In genomic region chr1:8194481-8195227, GRCh38 we compare ENCODE assay signal across 12 cellular contexts.
DNase-seq lines count a peak whose midpoint lies in the region; TF ChIP-seq lines count a peak whose summit lies in the region.
"Had no signal": no experiment of that assay in that cellular context is flagged by ENCODE, and none has a peak within 500 bp of the region (broad histone marks: within the 10 kb centered on the region; RNA-seq: fewer than 3 reads in every experiment).

No MANE protein-coding gene starts in this region.

- no peaks in the 10 kb centered on the region for H3K36me3 ChIP-seq in testis (ENCODE audit: low read depth, missing control alignments)

- H3K27ac Mint-ChIP-seq in progenitor cell of endocrine pancreas: peak overlapping the region; percentile 17
- H3K27ac Mint-ChIP-seq: stimulated activated naive B cell treated with anti-CD40 and anti-IgM and Interleukin-4, amounts not matched to agents 10 μg/mL and 1 μg/mL and 100 μg/mL, for 72 hours had no signal

- no peaks in the 10 kb centered on the region for H3K27me3 Mint-ChIP-seq in progenitor cell of endocrine pancreas

- peak; percentile 74 for DNase-seq in DMS53 treated with DMSO at 0.1 percent for 48 hours (lab: John Stamatoyannopoulos, UW; ENCODE audit: unreplicated experiment)
- peak; percentile 8 for DNase-seq in OCI-M1 (lab: John Stamatoyannopoulos, UW)
- peak; percentile 79 for DNase-seq in epithelial cell of prostate (ENCODE audit: low read depth, low spot score)
- DNase-seq in progenitor cell of endocrine pancreas (ENCODE audit: low spot score, unreplicated experiment): no peak
- DNase-seq in C1 segment of cervical spinal cord (lab: John Stamatoyannopoulos, UW): no peak
- DNase-seq in NCI-H2107 (lab: John Stamatoyannopoulos, UW): no peak
- DNase-seq in testis: no peak
- DNase-seq: activated CD4-positive, CD25-positive, alpha-beta regulatory T cell treated with anti-CD3 and anti-CD28 coated beads, Interleukin-2, amount 50 U/mL, for 72 hours; caudate nucleus; DND-41; NCI-H446; stimulated activated naive B cell treated with anti-CD40 and anti-IgM and Interleukin-4, amounts not matched to agents 10 μg/mL and 1 μg/mL and 100 μg/mL, for 72 hours had no signal

- no peaks in the 10 kb centered on the region for H3K4me1 ChIP-seq in testis

- H3K36me3 Mint-ChIP-seq in progenitor cell of endocrine pancreas (ENCODE audit: insufficient read depth): no peaks in the 10 kb centered on the region
- H3K36me3 Mint-ChIP-seq: stimulated activated naive B cell treated with anti-CD40 and anti-IgM and Interleukin-4, amounts not matched to agents 10 μg/mL and 1 μg/mL and 100 μg/mL, for 72 hours had no signal

- no peak for TF ChIP-seq POLR2A in testis (IDR thresholded peaks at IDR 0.05)

- peaks cover 3% of the 10 kb centered on the region for H3K9me3 Mint-ChIP-seq in progenitor cell of endocrine pancreas (ENCODE audit: low read depth)
- H3K9me3 Mint-ChIP-seq: stimulated activated naive B cell treated with anti-CD40 and anti-IgM and Interleukin-4, amounts not matched to agents 10 μg/mL and 1 μg/mL and 100 μg/mL, for 72 hours had no signal

- intact Hi-C loops in testis (cut with DNase I; ENCODE audit: low total_unique reads): no loop called here

- no peak for TF ChIP-seq CTCF in progenitor cell of endocrine pancreas (IDR thresholded peaks at IDR 0.05; ENCODE audit: unreplicated experiment)
- no peak for TF ChIP-seq CTCF in testis (IDR thresholded peaks at IDR 0.05)

- peaks cover 13% of the 10 kb centered on the region for H3K4me1 Mint-ChIP-seq in progenitor cell of endocrine pancreas (ENCODE audit: low read depth)
- H3K4me1 Mint-ChIP-seq: stimulated activated naive B cell treated with anti-CD40 and anti-IgM and Interleukin-4, amounts not matched to agents 10 μg/mL and 1 μg/mL and 100 μg/mL, for 72 hours had no signal

- H3K27ac ChIP-seq in epithelial cell of prostate (peak overlapping the region; percentile 97), testis (no peak overlapping the region)

- no peak overlapping the region for H3K4me3 ChIP-seq in testis

- no peaks in the 10 kb centered on the region for H3K9me3 ChIP-seq in testis

- H3K4me3 Mint-ChIP-seq in progenitor cell of endocrine pancreas (ENCODE audit: low read depth): no peak overlapping the region
- H3K4me3 Mint-ChIP-seq: stimulated activated naive B cell treated with anti-CD40 and anti-IgM and Interleukin-4, amounts not matched to agents 10 μg/mL and 1 μg/mL and 100 μg/mL, for 72 hours had no signal

- no peaks in the 10 kb centered on the region for H3K27me3 ChIP-seq in testis

- WGBS in testis, 2 donors: 85 to 87% methylated on average over 14 of the region's 14 CpGs

Comparison
In these comparisons a context has a peak if more than half of its experiments do, and no peak if none do; other contexts are left out.
1. DNase-seq: peak in DMS53 treated with DMSO at 0.1 percent for 48 hours (single experiment), OCI-M1 (single experiment) and epithelial cell of prostate (single experiment); none in progenitor cell of endocrine pancreas (single experiment), C1 segment of cervical spinal cord (0 of 14), NCI-H2107 (single experiment) and testis (single experiment).